1 cellular context compared by ENCODE assay signal in genomic region chr12:121888478-121889266, GRCh38.
TF ChIP-seq lines count a peak whose summit lies in the region.

A gene with protein sequence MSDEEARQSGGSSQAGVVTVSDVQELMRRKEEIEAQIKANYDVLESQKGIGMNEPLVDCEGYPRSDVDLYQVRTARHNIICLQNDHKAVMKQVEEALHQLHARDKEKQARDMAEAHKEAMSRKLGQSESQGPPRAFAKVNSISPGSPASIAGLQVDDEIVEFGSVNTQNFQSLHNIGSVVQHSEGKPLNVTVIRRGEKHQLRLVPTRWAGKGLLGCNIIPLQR (plus strand): TSS chr12:121888790. CDS start chr12:121888857, 67 bp downstream.

TF ChIP-seq in HepG2, 621 proteins besides CTCF, POLR2A, EP300 and RAD21 (continued from another document and continues in another):
- TF ChIP-seq ZNF101 (CRISPR knock-in tag; IDR thresholded peaks at IDR 0.05; ENCODE audit: borderline replicate concordance, low read depth) (peak; percentile 95; the same call in 1 of the 2 replicates), TOPORS (CRISPR knock-in tag; IDR thresholded peaks at IDR 0.05) (peak; percentile 97), POLR2AphosphoS2 (IDR thresholded peaks at IDR 0.05; ENCODE audit: low read depth, low read length) (no peak), STAT5B (CRISPR knock-in tag; IDR thresholded peaks at IDR 0.05) (peak; percentile 68; the same call in 1 of the 2 replicates), ATF7 (IDR thresholded peaks at IDR 0.05) (no peak), ATF7 (CRISPR knock-in tag; IDR thresholded peaks at IDR 0.05) (peak; percentile 87), TAF15 (IDR thresholded peaks at IDR 0.05; ENCODE audit: low read depth, low read length, poor library complexity, severe bottlenecking) (peak; percentile 61), HNRNPK (IDR thresholded peaks at IDR 0.05; ENCODE audit: low read depth, low read length, poor library complexity, severe bottlenecking) (peak; percentile 43), ZFYVE20 (CRISPR knock-in tag; IDR thresholded peaks at IDR 0.05; ENCODE audit: borderline replicate concordance, low read depth) (no peak), ZNF556 (CRISPR knock-in tag; IDR thresholded peaks at IDR 0.05; ENCODE audit: borderline replicate concordance) (peak; percentile 90; the same call in 1 of the 2 replicates), FOXO1 (CRISPR knock-in tag; IDR thresholded peaks at IDR 0.05) (no peak; the same call in 1 of the 2 replicates), ZNF513 (CRISPR knock-in tag; conservative IDR thresholded peaks at IDR 0.05) (no peak), MEIS1 (CRISPR knock-in tag; IDR thresholded peaks at IDR 0.05; ENCODE audit: borderline replicate concordance) (peak; percentile 86), NR1H2 (CRISPR knock-in tag; IDR thresholded peaks at IDR 0.05; ENCODE audit: borderline replicate concordance, low read depth) (no peak; the same call in 1 of the 2 replicates), ZBTB43 (CRISPR knock-in tag; conservative IDR thresholded peaks at IDR 0.05) (0 out of 2 replicates have a peak, but pooled peaks have one; percentile 51), ZNF800 (CRISPR knock-in tag; IDR thresholded peaks at IDR 0.05) (no peak), CENPX (CRISPR knock-in tag; IDR thresholded peaks at IDR 0.05) (no peak), CREBL2 (CRISPR knock-in tag; IDR thresholded peaks at IDR 0.05; ENCODE audit: borderline replicate concordance) (no peak), HMGA1 (CRISPR knock-in tag; conservative IDR thresholded peaks at IDR 0.05) (no peak), ZNF570 (CRISPR knock-in tag; IDR thresholded peaks at IDR 0.05; ENCODE audit: borderline replicate concordance) (no peak), ZNF614 (CRISPR knock-in tag; IDR thresholded peaks at IDR 0.05; ENCODE audit: borderline replicate concordance) (no peak; the same call in 1 of the 2 replicates), PRDM10 (CRISPR knock-in tag; IDR thresholded peaks at IDR 0.05; ENCODE audit: low read depth) (no peak; the same call in 1 of the 2 replicates), JUN (CRISPR knock-in tag; IDR thresholded peaks at IDR 0.05) (peak; percentile 85), KLF11 (CRISPR knock-in tag; IDR thresholded peaks at IDR 0.05) (peak; percentile 80; the same call in 1 of the 2 replicates), ZNF564 (CRISPR knock-in tag; IDR thresholded peaks at IDR 0.05) (peak; percentile 38; the same call in 1 of the 2 replicates), ZNF672 (CRISPR knock-in tag; IDR thresholded peaks at IDR 0.05) (no peak), REPIN1 (CRISPR knock-in tag; IDR thresholded peaks at IDR 0.05; ENCODE audit: borderline replicate concordance, low read depth) (peak; percentile 97), ZSCAN22 (CRISPR knock-in tag; IDR thresholded peaks at IDR 0.05) (0 out of 2 replicates have a peak, but pooled peaks have one; percentile 63), RFX3 (CRISPR knock-in tag; IDR thresholded peaks at IDR 0.05) (no peak), SKI (IDR thresholded peaks at IDR 0.05; ENCODE audit: partially characterized antibody) (no peak), ZNF160 (CRISPR knock-in tag; IDR thresholded peaks at IDR 0.05) (peak; percentile 84), ZNF83 (CRISPR knock-in tag; IDR thresholded peaks at IDR 0.05; ENCODE audit: borderline replicate concordance) (no peak; the same call in 1 of the 2 replicates), BCL3 (CRISPR knock-in tag; IDR thresholded peaks at IDR 0.05) (peak; percentile 91; the same call in 1 of the 2 replicates), CBX2 (IDR thresholded peaks at IDR 0.05; ENCODE audit: low read depth, low read length) (no peak), CBX2 (CRISPR knock-in tag; IDR thresholded peaks at IDR 0.05; ENCODE audit: low read depth) (no peak), CREB1 (IDR thresholded peaks at IDR 0.05) (peak; percentile 71), CREB1 (CRISPR knock-in tag; IDR thresholded peaks at IDR 0.05) (peak; percentile 89), ZNF724P (CRISPR knock-in tag; IDR thresholded peaks at IDR 0.05; ENCODE audit: borderline replicate concordance) (peak; percentile 90; the same call in 1 of the 2 replicates), MXD3 (CRISPR knock-in tag; IDR thresholded peaks at IDR 0.05) (peak; percentile 94), PHF8 (CRISPR knock-in tag; IDR thresholded peaks at IDR 0.05) (peak; percentile 96), RNF2 (conservative IDR thresholded peaks at IDR 0.05; ENCODE audit: low read depth) (peak; percentile 75)
- TF ChIP-seq, protein P1, sequence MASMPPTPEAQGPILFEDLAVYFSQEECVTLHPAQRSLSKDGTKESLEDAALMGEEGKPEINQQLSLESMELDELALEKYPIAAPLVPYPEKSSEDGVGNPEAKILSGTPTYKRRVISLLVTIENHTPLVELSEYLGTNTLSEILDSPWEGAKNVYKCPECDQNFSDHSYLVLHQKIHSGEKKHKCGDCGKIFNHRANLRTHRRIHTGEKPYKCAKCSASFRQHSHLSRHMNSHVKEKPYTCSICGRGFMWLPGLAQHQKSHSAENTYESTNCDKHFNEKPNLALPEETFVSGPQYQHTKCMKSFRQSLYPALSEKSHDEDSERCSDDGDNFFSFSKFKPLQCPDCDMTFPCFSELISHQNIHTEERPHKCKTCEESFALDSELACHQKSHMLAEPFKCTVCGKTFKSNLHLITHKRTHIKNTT (CRISPR knock-in tag; IDR thresholded peaks at IDR 0.05), result no peak
- TF ChIP-seq, protein P2, sequence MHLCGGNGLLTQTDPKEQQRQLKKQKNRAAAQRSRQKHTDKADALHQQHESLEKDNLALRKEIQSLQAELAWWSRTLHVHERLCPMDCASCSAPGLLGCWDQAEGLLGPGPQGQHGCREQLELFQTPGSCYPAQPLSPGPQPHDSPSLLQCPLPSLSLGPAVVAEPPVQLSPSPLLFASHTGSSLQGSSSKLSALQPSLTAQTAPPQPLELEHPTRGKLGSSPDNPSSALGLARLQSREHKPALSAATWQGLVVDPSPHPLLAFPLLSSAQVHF (CRISPR knock-in tag; IDR thresholded peaks at IDR 0.05), result peak; percentile 82; the same call in 1 of the 2 replicates
- TF ChIP-seq, protein P3, sequence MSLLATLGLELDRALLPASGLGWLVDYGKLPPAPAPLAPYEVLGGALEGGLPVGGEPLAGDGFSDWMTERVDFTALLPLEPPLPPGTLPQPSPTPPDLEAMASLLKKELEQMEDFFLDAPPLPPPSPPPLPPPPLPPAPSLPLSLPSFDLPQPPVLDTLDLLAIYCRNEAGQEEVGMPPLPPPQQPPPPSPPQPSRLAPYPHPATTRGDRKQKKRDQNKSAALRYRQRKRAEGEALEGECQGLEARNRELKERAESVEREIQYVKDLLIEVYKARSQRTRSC (CRISPR knock-in tag; IDR thresholded peaks at IDR 0.05; ENCODE audit: low read depth), result peak; percentile 74; the same call in 1 of the 2 replicates
- TF ChIP-seq, protein P4, sequence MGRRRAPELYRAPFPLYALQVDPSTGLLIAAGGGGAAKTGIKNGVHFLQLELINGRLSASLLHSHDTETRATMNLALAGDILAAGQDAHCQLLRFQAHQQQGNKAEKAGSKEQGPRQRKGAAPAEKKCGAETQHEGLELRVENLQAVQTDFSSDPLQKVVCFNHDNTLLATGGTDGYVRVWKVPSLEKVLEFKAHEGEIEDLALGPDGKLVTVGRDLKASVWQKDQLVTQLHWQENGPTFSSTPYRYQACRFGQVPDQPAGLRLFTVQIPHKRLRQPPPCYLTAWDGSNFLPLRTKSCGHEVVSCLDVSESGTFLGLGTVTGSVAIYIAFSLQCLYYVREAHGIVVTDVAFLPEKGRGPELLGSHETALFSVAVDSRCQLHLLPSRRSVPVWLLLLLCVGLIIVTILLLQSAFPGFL (CRISPR knock-in tag; IDR thresholded peaks at IDR 0.05), result no peak
